8 cellular contexts compared by ENCODE assay signal in the genomic region with DNA sequence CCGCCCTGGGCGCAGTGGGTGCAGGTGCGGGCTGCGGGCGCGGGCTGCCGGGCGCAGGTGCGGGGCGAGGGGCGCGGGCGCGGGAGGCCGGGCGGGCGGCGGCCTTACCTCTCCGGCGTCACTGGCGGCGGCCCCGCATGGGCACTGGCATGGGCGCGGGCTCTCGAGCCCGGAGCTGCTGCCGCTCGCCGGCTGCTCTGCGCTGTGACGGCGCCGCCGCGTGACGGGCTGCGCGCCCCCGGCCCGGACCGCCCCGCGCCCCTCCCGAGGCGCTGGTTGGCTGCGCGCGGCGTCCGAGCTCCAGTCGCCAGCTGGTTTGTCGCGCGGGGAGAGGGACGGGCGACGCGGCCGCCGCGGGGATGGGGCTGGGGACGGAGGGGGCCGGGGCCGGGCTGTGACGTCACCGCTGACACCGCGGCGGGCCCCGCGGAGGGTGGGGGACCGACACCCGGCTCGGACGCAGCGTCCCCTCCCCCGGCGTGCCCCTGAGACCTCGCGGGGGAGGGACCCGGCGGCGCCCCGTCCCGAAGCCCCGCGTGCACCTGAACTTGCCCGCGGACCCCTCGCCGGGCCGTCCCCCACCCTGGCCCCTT. TPM values are rescaled to one million over a fixed set of nuclear protein-coding genes. Genes with fewer than 3 reads are reported as not detected.
DNase-seq lines count a peak whose midpoint lies in the region; ATAC-seq and TF ChIP-seq lines count a peak whose summit lies in the region.

A gene with protein sequence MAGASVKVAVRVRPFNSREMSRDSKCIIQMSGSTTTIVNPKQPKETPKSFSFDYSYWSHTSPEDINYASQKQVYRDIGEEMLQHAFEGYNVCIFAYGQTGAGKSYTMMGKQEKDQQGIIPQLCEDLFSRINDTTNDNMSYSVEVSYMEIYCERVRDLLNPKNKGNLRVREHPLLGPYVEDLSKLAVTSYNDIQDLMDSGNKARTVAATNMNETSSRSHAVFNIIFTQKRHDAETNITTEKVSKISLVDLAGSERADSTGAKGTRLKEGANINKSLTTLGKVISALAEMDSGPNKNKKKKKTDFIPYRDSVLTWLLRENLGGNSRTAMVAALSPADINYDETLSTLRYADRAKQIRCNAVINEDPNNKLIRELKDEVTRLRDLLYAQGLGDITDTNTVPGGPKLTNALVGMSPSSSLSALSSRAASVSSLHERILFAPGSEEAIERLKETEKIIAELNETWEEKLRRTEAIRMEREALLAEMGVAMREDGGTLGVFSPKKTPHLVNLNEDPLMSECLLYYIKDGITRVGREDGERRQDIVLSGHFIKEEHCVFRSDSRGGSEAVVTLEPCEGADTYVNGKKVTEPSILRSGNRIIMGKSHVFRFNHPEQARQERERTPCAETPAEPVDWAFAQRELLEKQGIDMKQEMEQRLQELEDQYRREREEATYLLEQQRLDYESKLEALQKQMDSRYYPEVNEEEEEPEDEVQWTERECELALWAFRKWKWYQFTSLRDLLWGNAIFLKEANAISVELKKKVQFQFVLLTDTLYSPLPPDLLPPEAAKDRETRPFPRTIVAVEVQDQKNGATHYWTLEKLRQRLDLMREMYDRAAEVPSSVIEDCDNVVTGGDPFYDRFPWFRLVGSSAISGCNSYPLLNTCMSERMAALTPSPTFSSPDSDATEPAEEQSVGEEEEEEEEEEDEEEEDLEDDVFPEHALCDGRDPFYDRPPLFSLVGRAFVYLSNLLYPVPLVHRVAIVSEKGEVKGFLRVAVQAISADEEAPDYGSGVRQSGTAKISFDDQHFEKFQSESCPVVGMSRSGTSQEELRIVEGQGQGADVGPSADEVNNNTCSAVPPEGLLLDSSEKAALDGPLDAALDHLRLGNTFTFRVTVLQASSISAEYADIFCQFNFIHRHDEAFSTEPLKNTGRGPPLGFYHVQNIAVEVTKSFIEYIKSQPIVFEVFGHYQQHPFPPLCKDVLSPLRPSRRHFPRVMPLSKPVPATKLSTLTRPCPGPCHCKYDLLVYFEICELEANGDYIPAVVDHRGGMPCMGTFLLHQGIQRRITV (N-terminal part only) (minus strand): TSS at position 206 of the 593 bp plus-strand sequence. CDS start 22,467 bp downstream, outside the sequence.

- H3K27ac Mint-ChIP-seq in neural progenitor cell, result no peak within 1 kb of the TSS

- H3K4me3 ChIP-seq in neural progenitor cell, result peak within 1 kb of the TSS; percentile 97

- H3K27ac ChIP-seq in cingulate gyrus (ENCODE audit: low read depth, low read length) (peak within 1 kb of the TSS; percentile 83), neural progenitor cell (no peak within 1 kb of the TSS)

- H3K4me1 Mint-ChIP-seq in neural progenitor cell, result peaks cover 8% of the 10 kb centered on the region

- peak within 1 kb of the TSS; percentile 92 for H3K4me2 ChIP-seq in neural progenitor cell

- peak within 1 kb of the TSS; percentile 88 for H2AFZ ChIP-seq in neural progenitor cell (replicated peaks)

- H3K79me2 ChIP-seq in neural progenitor cell (ENCODE audit: low read depth), result peaks cover 47% of the 10 kb centered on the region

- ATAC-seq in HG03571 (IDR thresholded peaks at IDR 0.05; ENCODE audit: unreplicated experiment) (no peak), HG02870 (IDR thresholded peaks at IDR 0.05; ENCODE audit: unreplicated experiment) (no peak)

- H3K4me1 ChIP-seq in neural progenitor cell, result peaks cover 13% of the 10 kb centered on the region

- H3K36me3 Mint-ChIP-seq in neural progenitor cell, result peaks cover 5% of the 10 kb centered on the region

- H3K9me3 ChIP-seq in neural progenitor cell (ENCODE audit: low read depth), result no peaks in the 10 kb centered on the region

- peaks cover 9% of the 10 kb centered on the region for H3K9me3 Mint-ChIP-seq in neural progenitor cell

- H3K27me3 ChIP-seq in neural progenitor cell, result peaks cover 64% of the 10 kb centered on the region

- peaks cover 29% of the 10 kb centered on the region for H4K20me1 ChIP-seq in neural progenitor cell (ENCODE audit: low read depth)

- peaks cover 29% of the 10 kb centered on the region for H3F3A ChIP-seq in neural progenitor cell (ENCODE audit: low read depth)

- no peaks in the 10 kb centered on the region for H3K36me3 ChIP-seq in neural progenitor cell

- in situ Hi-C loops in GM13976 (cut with MboI; ENCODE audit: low sequenced_read_pairs, unreplicated experiment), result no loop called here

- H3K9ac ChIP-seq in neural progenitor cell, result no peak within 1 kb of the TSS

- peaks cover 27% of the 10 kb centered on the region for H3K27me3 Mint-ChIP-seq in neural progenitor cell (ENCODE audit: insufficient read depth, low read depth)

- peak within 1 kb of the TSS; percentile 84 for H3K4me3 Mint-ChIP-seq in neural progenitor cell

- DNase-seq in GM13976 (ENCODE audit: low spot score), result peak; percentile 35
- DNase-seq in NCI-H2227 treated with DMSO at 0.1 percent for 48 hours (lab: John Stamatoyannopoulos, UW), result peak; percentile 84
- DNase-seq in neural progenitor cell (ENCODE audit: low spot score), result peak; percentile 90
- DNase-seq in hepatic stellate cell (ENCODE audit: low spot score), result no peak
- DNase-seq in AG08396 (ENCODE audit: low spot score), result no peak

- TF ChIP-seq CTCF in GM13976 (IDR thresholded peaks at IDR 0.05; ENCODE audit: borderline replicate concordance, control extremely low read depth, extremely low read depth, insufficient read depth, missing control alignments) (no peak), neural progenitor cell (IDR thresholded peaks at IDR 0.05) (no peak)

RNA-seq across cellular contexts. Expression of the gene that starts here (rescaled TPM):
- total RNA-seq in neural progenitor cell (ENCODE audit: low replicate concordance), result 29.9 and 41.1 TPM in 2 replicates

Comparison
In these comparisons a context has a peak if more than half of its experiments do, and no peak if none do; other contexts are left out.
1. DNase-seq: peak in GM13976 (single experiment), NCI-H2227 treated with DMSO at 0.1 percent for 48 hours (single experiment) and neural progenitor cell (single experiment); none in hepatic stellate cell (single experiment) and AG08396 (single experiment).